ENCODE assay signal across 24 cellular contexts in genomic region chr16:30006659-30007377, GRCh38. TPM values are rescaled to one million over a fixed set of nuclear protein-coding genes. Genes with fewer than 3 reads are reported as not detected.
"Had no signal": no experiment of that assay in that cellular context is flagged by ENCODE, and none has a peak within 500 bp of the region (broad histone marks: within the 10 kb centered on the region; RNA-seq: fewer than 3 reads in every experiment).

No MANE protein-coding gene starts in this region.

- ATAC-seq: esophagus mucosa; left lobe of liver; mucosa of descending colon; naive thymus-derived CD8-positive, alpha-beta T cell had no signal

- DNase-seq: cortex of kidney; dorsolateral prefrontal cortex; effector CD8-positive, alpha-beta T cell; hypothalamus; mammary epithelial cell; mucosa of descending colon; naive thymus-derived CD8-positive, alpha-beta T cell; small intestine; stimulated activated CD4-positive, alpha-beta T cell treated with anti-CD3 and anti-CD28 coated beads, Interleukin-12 subunit alpha, Interleukin-12 subunit beta, amount 100 ng/mL, for 4 hours; stimulated activated naive CD4-positive, alpha-beta T cell treated with Interleukin-2 at 50 U/mL for 16 hours; trophoblast cell had no signal

- H3K9me3 ChIP-seq: heart left ventricle, mucosa of descending colon had no signal

- H3K27ac ChIP-seq: heart left ventricle had no signal

- FAIRE-seq: frontal cortex, islet of Langerhans, small intestine had no signal

- H3K4me3 ChIP-seq: dorsolateral prefrontal cortex, heart left ventricle, mucosa of descending colon had no signal

RNA-seq across cellular contexts. Expression of gene DOC2A, which starts 4.0 kb away (rescaled TPM):
- total RNA-seq: naive thymus-derived CD8-positive, alpha-beta T cell had no signal
- polyA plus RNA-seq: naive thymus-derived CD8-positive, alpha-beta T cell had no signal

RNA-seq across cellular contexts. Expression of gene C16orf92, which starts 16.2 kb away (rescaled TPM):
- total RNA-seq: dorsolateral prefrontal cortex; esophagus mucosa; fibroblast of lung; frontal cortex; glomerular endothelial cell; heart left ventricle; left lobe of liver; lower leg skin; mammary epithelial cell; mucosa of descending colon; naive thymus-derived CD8-positive, alpha-beta T cell; osteocyte; pulmonary artery endothelial cell; urinary bladder had no signal
- polyA plus RNA-seq: fibroblast of lung; heart left ventricle; mammary epithelial cell; naive thymus-derived CD8-positive, alpha-beta T cell; neural cell; small intestine; thymus; urinary bladder had no signal

RNA-seq across cellular contexts. Expression of gene TLCD3B, which starts 24.3 kb away (rescaled TPM):
- total RNA-seq: fibroblast of lung; heart left ventricle; lower leg skin; mammary epithelial cell; naive thymus-derived CD8-positive, alpha-beta T cell had no signal
- polyA plus RNA-seq: fibroblast of lung; heart left ventricle; naive thymus-derived CD8-positive, alpha-beta T cell had no signal
